In genomic region chr5:138438003-138438723, GRCh38 we compare ENCODE assay signal across 1 cellular context.
TF ChIP-seq lines count a peak whose summit lies in the region.

No MANE protein-coding gene starts in this region.

TF ChIP-seq in H1, 55 proteins besides CTCF, POLR2A, EP300 and RAD21 (continued from another document):
- TF ChIP-seq JUN (IDR thresholded peaks at IDR 0.05; ENCODE audit: low read depth, low read length) = no peak
- no peak for TF ChIP-seq NANOG (IDR thresholded peaks at IDR 0.05; ENCODE audit: insufficient read depth, low read depth, low read length, poor library complexity, severe bottlenecking)
